Comparison of ENCODE assay signal across 1 cellular context in the genomic region with DNA sequence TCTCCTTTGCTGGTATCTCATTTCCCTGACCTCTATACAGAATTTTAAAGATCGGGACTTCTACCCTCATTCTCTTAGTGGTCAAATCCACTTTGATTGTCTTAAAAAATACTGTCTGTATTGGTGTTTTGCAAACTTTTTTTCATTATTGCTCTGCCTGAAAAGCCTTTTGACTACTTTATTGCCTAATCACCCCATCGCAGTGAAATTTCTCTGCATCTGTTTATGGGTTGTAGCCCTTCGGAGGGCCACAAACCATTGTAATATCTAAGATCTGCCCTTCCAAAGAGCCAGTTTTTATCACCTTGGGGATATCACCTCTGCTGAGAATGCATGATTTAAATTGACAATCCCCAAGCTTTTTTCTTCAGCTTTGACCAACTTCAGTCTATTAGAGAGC.
TF ChIP-seq lines count a peak whose summit lies in the region.

No MANE protein-coding gene starts in this region.

TF ChIP-seq in K562, 482 proteins besides CTCF, POLR2A, EP300 and RAD21:
- no peak for TF ChIP-seq CREB1 (IDR thresholded peaks at IDR 0.05)
- TF ChIP-seq CREB1 (CRISPR knock-in tag; IDR thresholded peaks at IDR 0.05) = no peak
- TF ChIP-seq CEBPG (CRISPR knock-in tag; IDR thresholded peaks at IDR 0.05) = no peak
- TF ChIP-seq CEBPG (tag; conservative IDR thresholded peaks at IDR 0.05 in 1 of 2, IDR thresholded peaks at IDR 0.05 in 1 of 2) = peak; percentile 43 to 58; a peak in 2 of 4 replicates
- peak; percentile 59 for TF ChIP-seq CEBPB (tag; IDR thresholded peaks at IDR 0.05)
- TF ChIP-seq ARID1B (IDR thresholded peaks at IDR 0.05) = peak; percentile 42; the same call in 1 of the 2 replicates
